Comparison of ENCODE assay signal across 16 cellular contexts in the genomic region with DNA sequence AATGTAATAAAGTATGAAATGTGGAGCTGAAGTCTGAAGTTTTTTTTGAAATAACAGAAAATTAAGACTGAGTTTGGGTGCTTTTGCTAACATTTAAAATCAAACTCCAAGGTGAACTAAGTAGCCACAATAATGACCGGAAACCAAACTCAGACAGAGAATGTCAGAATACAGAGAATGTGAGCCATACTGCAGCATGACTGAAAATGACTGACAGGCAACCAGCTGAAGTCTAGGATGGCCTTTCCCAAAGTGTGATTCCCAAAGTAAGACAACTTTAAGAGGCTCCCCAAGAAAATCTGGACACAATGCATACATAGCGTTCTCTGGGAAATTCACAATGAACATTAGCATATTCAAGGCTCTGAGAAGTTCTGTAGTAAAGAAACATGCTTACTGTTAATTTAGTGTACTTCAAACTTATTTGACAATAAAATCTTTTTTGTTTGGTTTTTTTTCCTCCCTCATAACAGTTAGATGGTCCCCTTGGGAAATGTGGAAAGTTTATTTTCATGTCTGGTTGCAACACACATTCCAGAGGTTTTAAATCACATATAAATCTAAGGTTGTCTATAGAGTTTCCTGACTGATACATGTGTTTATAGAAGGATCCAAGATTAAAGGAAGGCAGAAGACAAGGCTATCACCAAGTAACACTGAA. TPM values are rescaled to one million over a fixed set of nuclear protein-coding genes. Genes with fewer than 3 reads are reported as not detected.
DNase-seq lines count a peak whose midpoint lies in the region; ATAC-seq and TF ChIP-seq lines count a peak whose summit lies in the region.
"Had no signal": no experiment of that assay in that cellular context is flagged by ENCODE, and none has a peak within 500 bp of the region (broad histone marks: within the 10 kb centered on the region; RNA-seq: fewer than 3 reads in every experiment).

No MANE protein-coding gene starts in this region.

- H3K27me3 ChIP-seq in ACC112 (ENCODE audit: insufficient read depth, low read length) (no peaks in the 10 kb centered on the region), sigmoid colon (no peaks in the 10 kb centered on the region)
- H3K27me3 ChIP-seq: breast epithelium had no signal

- 94% methylated on average over 2 of the region's 2 CpGs for WGBS in sigmoid colon, 2 donors

- H2AFZ ChIP-seq in ACC112 (ENCODE audit: low read length, unreplicated experiment): no peak overlapping the region

- no peak for TF ChIP-seq CTCF in cardiac fibroblast (IDR thresholded peaks at IDR 0.05; ENCODE audit: low read depth, low read length)
- TF ChIP-seq CTCF in sigmoid colon (IDR thresholded peaks at IDR 0.05): no peak

- no peak for TF ChIP-seq POLR2A in sigmoid colon (IDR thresholded peaks at IDR 0.05)

- H3K79me2 ChIP-seq in ACC112 (ENCODE audit: control insufficient read depth, insufficient read depth, low read length, unreplicated experiment): no peaks in the 10 kb centered on the region

- ATAC-seq in HG02610 (IDR thresholded peaks at IDR 0.05; ENCODE audit: unreplicated experiment): no peak
- ATAC-seq: left ventricle myocardium superior; natural killer cell treated with Interleukin-12 subunit alpha and Interleukin-12 subunit beta and Interleukin-15 and Interleukin-18, amount 100 ng/mL, for 72 hours; right cardiac atrium had no signal

- H3K9me3 ChIP-seq in sigmoid colon: no peaks in the 10 kb centered on the region
- H3K9me3 ChIP-seq: breast epithelium had no signal

- no peak for TF ChIP-seq EP300 in sigmoid colon (IDR thresholded peaks at IDR 0.05)

- intact Hi-C loops in sigmoid colon (cut with DNase I): no loop called here

- H3K27ac ChIP-seq in ACC112 (ENCODE audit: low read depth, low read length) (peak overlapping the region; percentile 51), sigmoid colon (no peak overlapping the region)

- in situ Hi-C loops in KBM-7 (cut with MboI; ENCODE audit: low pct_unique_long_range_greater_than_20kb, low sequenced_read_pairs): no loop called here

- H3K4me1 ChIP-seq in ACC112 (ENCODE audit: control insufficient read depth, insufficient read depth, low read length, unreplicated experiment) (peaks cover 25% of the 10 kb centered on the region), sigmoid colon (peaks cover 0 to under 1% (median 0%) of the 10 kb centered on the region in 4 donors)
- H3K4me1 ChIP-seq: breast epithelium had no signal

- H3K4me3 ChIP-seq in ACC112 (ENCODE audit: low read depth, low read length) (peak overlapping the region; percentile 13; the same call in 1 of the 2 replicates), cardiac fibroblast (replicated peaks in 1 of 2; ENCODE audit: low read depth in 2 of 2, low read length in 2 of 2) (no peak overlapping the region), sigmoid colon (no peak overlapping the region)
- H3K4me3 ChIP-seq: breast epithelium had no signal

- peaks cover 11% of the 10 kb centered on the region for H3K36me3 ChIP-seq in ACC112 (ENCODE audit: insufficient read depth, low read length)
- peaks cover 0 to 5% (median 0%) of the 10 kb centered on the region in 4 donors for H3K36me3 ChIP-seq in sigmoid colon

- DNase-seq in HS-5 (ENCODE audit: low read depth) (peak; percentile 23), cardiac fibroblast (ENCODE audit: low read depth in 2 of 2) (peak; percentile 70 to 94), myocyte (ENCODE audit: low read depth) (peak; percentile 65), Kasumi-1 (lab: John Stamatoyannopoulos, UW) (no peak), KBM-7 (no peak), sigmoid colon (no peak)
- DNase-seq: activated CD4-positive, alpha-beta T cell treated with anti-CD3 and anti-CD28 coated beads, Interleukin-2, amount 50 U/mL, for 4 hours; left ventricle myocardium superior; right cardiac atrium; stimulated activated naive CD4-positive, alpha-beta T cell treated with Interleukin-2 at 50 U/mL for 16 hours had no signal

RNA-seq across cellular contexts. Expression of gene PLA2R1, which starts 28.6 kb away (rescaled TPM):
- total RNA-seq in myocyte (5.6 and 6.0 TPM in 2 replicates), sigmoid colon (10 to 100 TPM in 2 of 4 donors, 1 to 10 TPM in 2; 3.9 to 19.7 (median 11.1) TPM)
- polyA plus RNA-seq in myocyte (2012): 12.8 TPM
- 1 to 10 TPM in 2 of 3 donors, under 1 TPM in 1; 0.23 to 1.8 (median 1.8) TPM for polyA plus RNA-seq in sigmoid colon
- total RNA-seq: A673; activated T-helper 2 cell treated with anti-CD3 and anti-CD28 coated beads, Interferon-gamma antibody, Interleukin-2, Interleukin-4, amounts not matched to agents 10 μg/mL and 5 μg/mL and 100 μg/mL, durations not matched to agents 14 hours and 24 hours and 36 hours; natural killer cell treated with Interleukin-12 subunit alpha and Interleukin-12 subunit beta and Interleukin-15 and Interleukin-18, amount 100 ng/mL, for 72 hours had no signal

Comparison
In these comparisons a context has a peak if more than half of its experiments do, and no peak if none do; other contexts are left out.
1. DNase-seq: peak in HS-5 (single experiment), cardiac fibroblast (2 of 2) and myocyte (single experiment); none in Kasumi-1 (0 of 2), KBM-7 (single experiment) and sigmoid colon (single experiment).